Comparison of ENCODE assay signal across 15 cellular contexts in genomic region chr11:90757851-90758494, GRCh38.
DNase-seq lines count a peak whose midpoint lies in the region; ATAC-seq and TF ChIP-seq lines count a peak whose summit lies in the region.
"Had no signal": no experiment of that assay in that cellular context is flagged by ENCODE, and none has a peak within 500 bp of the region (broad histone marks: within the 10 kb centered on the region; RNA-seq: fewer than 3 reads in every experiment).

No MANE protein-coding gene starts in this region.

- no peak overlapping the region for H2AFZ ChIP-seq in PC-3 (ENCODE audit: low read length)

- no peak overlapping the region for H3K27ac Mint-ChIP-seq in T-helper 17 cell
- H3K27ac Mint-ChIP-seq: CD8-positive, alpha-beta T cell had no signal

- H3K9ac ChIP-seq in PC-3 (ENCODE audit: low read length) = no peak overlapping the region
- H3K9ac ChIP-seq: BLaER1 had no signal

- no peaks in the 10 kb centered on the region for H3K27me3 ChIP-seq in PC-3 (ENCODE audit: low read length)
- H3K27me3 ChIP-seq: BLaER1 had no signal

- no peaks in the 10 kb centered on the region for H3K9me3 ChIP-seq in PC-3 (ENCODE audit: low read length)
- H3K9me3 ChIP-seq in T-helper 17 cell (ENCODE audit: control insufficient read depth, low read length, poor library complexity, severe bottlenecking) = no peaks in the 10 kb centered on the region
- H3K9me3 ChIP-seq: BLaER1 had no signal

- no peaks in the 10 kb centered on the region for H3K36me3 ChIP-seq in PC-3 (ENCODE audit: low read depth, low read length)
- H3K36me3 ChIP-seq: BLaER1 had no signal

- TF ChIP-seq CTCF in PC-3 (conservative IDR thresholded peaks at IDR 0.05; ENCODE audit: low read depth, low read length) = no peak
- TF ChIP-seq CTCF in RWPE1 (conservative IDR thresholded peaks at IDR 0.05; ENCODE audit: low read depth) = no peak

- H3K4me3 Mint-ChIP-seq in T-helper 17 cell = no peak overlapping the region
- H3K4me3 Mint-ChIP-seq: CD8-positive, alpha-beta T cell had no signal

- BruUV-seq in PC-3 (replicated peaks; lab: Mats Ljungman, UMichigan) = no TSS peak

- CTCF ChIA-PET in PC-3 (lab: Charles Lee) (no interaction called here), RWPE1 (lab: Yijun Ruan, JAX) (no interaction called here)

- peak; percentile 47 for DNase-seq in NCI-H510A treated with DMSO at 0.1 percent for 48 hours (lab: John Stamatoyannopoulos, UW)
- DNase-seq in NCI-H510A (lab: John Stamatoyannopoulos, UW) = no peak
- DNase-seq in NCI-H2081 treated with DMSO at 0.1 percent for 48 hours (lab: John Stamatoyannopoulos, UW) = peak; percentile 3
- peak; percentile 82 for DNase-seq in PC-3
- no peak for DNase-seq in NCI-H524 treated with DMSO at 0.1 percent for 48 hours (lab: John Stamatoyannopoulos, UW)
- no peak for DNase-seq in RWPE1 (ENCODE audit: low spot score)
- no peak for DNase-seq in T-helper 17 cell
- DNase-seq in NCI-H1436 treated with DMSO at 0.1 percent for 48 hours (lab: John Stamatoyannopoulos, UW) = no peak
- DNase-seq: CD8-positive, alpha-beta T cell; KG1; NCI-H1048; NCI-H226; SIG-M5; T-helper 2 cell had no signal

- no peaks in the 10 kb centered on the region for H3K9me2 ChIP-seq in PC-3 (replicated peaks; ENCODE audit: low read length)

- H3K27me3 Mint-ChIP-seq in T-helper 17 cell = no peaks in the 10 kb centered on the region

- H3K4me1 Mint-ChIP-seq in T-helper 17 cell = no peaks in the 10 kb centered on the region

- H3K27ac ChIP-seq in PC-3 (ENCODE audit: low read length) (no peak overlapping the region), RWPE1 (no peak overlapping the region)
- H3K27ac ChIP-seq: BLaER1 had no signal

- no peaks in the 10 kb centered on the region for H4K20me1 ChIP-seq in PC-3 (ENCODE audit: low read length)
- H4K20me1 ChIP-seq: BLaER1 had no signal

- POLR2A ChIA-PET in PC-3 (lab: Charles Lee; ENCODE audit: unreplicated experiment) = no interaction called here
- POLR2A ChIA-PET in RWPE1 (lab: Yijun Ruan, JAX; ENCODE audit: low non-redundant PET) = no interaction called here

- H3K4me1 ChIP-seq in PC-3 (ENCODE audit: insufficient read depth, low read length) = peaks cover 5% of the 10 kb centered on the region

- H3K4me3 ChIP-seq in PC-3 (ENCODE audit: low read length) = no peak overlapping the region
- H3K4me3 ChIP-seq: BLaER1 had no signal

- ATAC-seq in PC-3 (peak; percentile 38; the same call in 1 of the 2 replicates), T-helper 17 cell (no peak)
- ATAC-seq: CD8-positive, alpha-beta T cell had no signal

- H3K36me3 Mint-ChIP-seq in T-helper 17 cell (ENCODE audit: low read depth) = no peaks in the 10 kb centered on the region
- H3K36me3 Mint-ChIP-seq: CD8-positive, alpha-beta T cell had no signal

- H3K79me2 ChIP-seq in PC-3 (ENCODE audit: low read length) = no peaks in the 10 kb centered on the region

- no peaks in the 10 kb centered on the region for H3F3A ChIP-seq in PC-3 (ENCODE audit: low read length, unreplicated experiment)

- intact Hi-C loops in PC-3 (cut with micrococcal nuclease) = no loop called here

- H3K4me2 ChIP-seq in PC-3 (ENCODE audit: low read length) = peak overlapping the region; percentile 23
- H3K4me2 ChIP-seq: BLaER1 had no signal

Comparison
In these comparisons a context has a peak if more than half of its experiments do, and no peak if none do; other contexts are left out.
1. DNase-seq: peak in NCI-H510A treated with DMSO at 0.1 percent for 48 hours (single experiment), NCI-H2081 treated with DMSO at 0.1 percent for 48 hours (single experiment) and PC-3 (single experiment); none in NCI-H510A (single experiment), NCI-H524 treated with DMSO at 0.1 percent for 48 hours (single experiment), RWPE1 (single experiment), T-helper 17 cell (0 of 3) and NCI-H1436 treated with DMSO at 0.1 percent for 48 hours (single experiment).